Comparison of ENCODE assay signal across 8 cellular contexts in genomic region chr20:833450-834150, GRCh38. TPM values are rescaled to one million over a fixed set of nuclear protein-coding genes. Genes with fewer than 3 reads are reported as not detected.
A peak's percentile ranks its signal among the peaks of the same experiment; 100 is the strongest.
DNase-seq lines count a peak whose midpoint lies in the region; ATAC-seq and TF ChIP-seq lines count a peak whose summit lies in the region.

TSS of gene FAM110A (plus strand) at chr20:833715. CDS start at chr20:844805, 11,090 bp downstream.

- peaks cover 30% of the 10 kb centered on the region for H3K79me2 ChIP-seq in DND-41 (ENCODE audit: insufficient read depth, low read length)
- H3K79me2 ChIP-seq in KMS-11 (ENCODE audit: insufficient read depth, low read depth), result peaks cover 48% of the 10 kb centered on the region

- no peaks in the 10 kb centered on the region for H3K9me3 Mint-ChIP-seq in activated T-cell treated with anti-CD3 and anti-CD28 coated beads, Interleukin-2, amount 50 U/mL, for 4 hours

- 0 to 1% methylated on average over 50 to 64 of the region's 64 CpGs for WGBS in esophagus, 2 donors

- H3K27me3 ChIP-seq in DND-41 (ENCODE audit: insufficient read depth, low read length, poor library complexity) (no peaks in the 10 kb centered on the region), KMS-11 (ENCODE audit: insufficient read depth, low read depth) (no peaks in the 10 kb centered on the region), Peyer's patch (no peaks in the 10 kb centered on the region), esophagus (ENCODE audit: control insufficient read depth in 1 of 2, insufficient read depth in 2 of 2, low read length in 2 of 2) (no peaks in the 10 kb centered on the region), muscle layer of colon (ENCODE audit: control insufficient read depth in 1 of 2, insufficient read depth in 2 of 2, low read length in 2 of 2) (no peaks in the 10 kb centered on the region)

- TF ChIP-seq CTCF in DND-41 (IDR thresholded peaks at IDR 0.05; ENCODE audit: borderline replicate concordance, extremely low read depth, low read length, poor library complexity, severe bottlenecking), result no peak
- TF ChIP-seq CTCF in KMS-11 (conservative IDR thresholded peaks at IDR 0.05; ENCODE audit: low read depth, low read length), result no peak
- TF ChIP-seq CTCF in Peyer's patch (IDR thresholded peaks at IDR 0.05), result no peak

- H3K9me3 ChIP-seq in DND-41 (ENCODE audit: insufficient read depth, low read length, severe bottlenecking) (no peaks in the 10 kb centered on the region), Peyer's patch (no peaks in the 10 kb centered on the region), esophagus (ENCODE audit: control insufficient read depth in 2 of 2, insufficient read depth in 1 of 2, low read depth in 1 of 2, low read length in 1 of 2) (no peaks in the 10 kb centered on the region), muscle layer of colon (ENCODE audit: low read length) (no peaks in the 10 kb centered on the region)

- peak within 1 kb of the TSS; percentile 71 to 91 for H3K4me3 ChIP-seq in DND-41 (ENCODE audit: low read depth in 1 of 2, low read length in 2 of 2)
- H3K4me3 ChIP-seq in KMS-11 (IDR thresholded peaks at IDR 0.05; ENCODE audit: insufficient read depth, low read depth, low read length), result no peak within 1 kb of the TSS
- H3K4me3 ChIP-seq in Peyer's patch, result peak within 1 kb of the TSS; percentile 69 to 91 (median 84)
- peak within 1 kb of the TSS; percentile 76 to 84 for H3K4me3 ChIP-seq in esophagus (ENCODE audit: low read depth in 1 of 2, low read length in 2 of 2)
- peak within 1 kb of the TSS; percentile 66 to 70 for H3K4me3 ChIP-seq in muscle layer of colon (ENCODE audit: low read depth in 1 of 2, low read length in 2 of 2)

- H3K27me3 Mint-ChIP-seq in activated T-cell treated with anti-CD3 and anti-CD28 coated beads, Interleukin-2, amount 50 U/mL, for 4 hours (ENCODE audit: low read depth), result no peaks in the 10 kb centered on the region

- H3K4me3 Mint-ChIP-seq in activated T-cell treated with anti-CD3 and anti-CD28 coated beads, Interleukin-2, amount 50 U/mL, for 4 hours, result peak within 1 kb of the TSS; percentile 87

- H2AFZ ChIP-seq in DND-41 (ENCODE audit: low read depth, low read length), result peak within 1 kb of the TSS; percentile 95
- peak within 1 kb of the TSS; percentile 60 for H2AFZ ChIP-seq in KMS-11 (ENCODE audit: low read depth)

- H4K20me1 ChIP-seq in DND-41 (ENCODE audit: insufficient read depth, low read length) (no peaks in the 10 kb centered on the region), KMS-11 (ENCODE audit: insufficient read depth) (no peaks in the 10 kb centered on the region)

- H3K4me2 ChIP-seq in DND-41 (ENCODE audit: insufficient read depth, low read length) (peak within 1 kb of the TSS; percentile 98), KMS-11 (peak within 1 kb of the TSS; percentile 97)

- H3K36me3 Mint-ChIP-seq in activated T-cell treated with anti-CD3 and anti-CD28 coated beads, Interleukin-2, amount 50 U/mL, for 4 hours (ENCODE audit: insufficient read depth), result peaks cover 3% of the 10 kb centered on the region

- peak; percentile 97 for DNase-seq in DND-41
- peak; percentile 93 to 99 (median 97) for DNase-seq in Peyer's patch
- peak; percentile 92 for DNase-seq in activated T-cell treated with anti-CD3 and anti-CD28 coated beads, Interleukin-2, amount 50 U/mL, for 4 hours
- DNase-seq in stimulated activated CD8-positive, alpha-beta memory T cell treated with anti-CD3 and anti-CD28 coated beads, Interleukin-7, amount 100 ng/mL, for 1 hour (ENCODE audit: low read depth in 2 of 2), result peak; percentile 93 to 94

- ATAC-seq in DND-41 (ENCODE audit: insufficient read depth, low read depth) (peak; percentile 95), GM21786 (IDR thresholded peaks at IDR 0.05; ENCODE audit: unreplicated experiment) (peak; percentile 92)
- peak; percentile 93 to 94 for ATAC-seq in activated T-cell treated with anti-CD3 and anti-CD28 coated beads, Interleukin-2, amount 50 U/mL, for 4 hours

- H3K4me1 ChIP-seq in DND-41 (ENCODE audit: insufficient read depth, low read length) (peaks cover 33% of the 10 kb centered on the region), KMS-11 (ENCODE audit: low read depth, poor library complexity, severe bottlenecking) (peaks cover 80% of the 10 kb centered on the region), Peyer's patch (peaks cover 0 to 17% (median 5%) of the 10 kb centered on the region in 4 donors), esophagus (ENCODE audit: control insufficient read depth in 2 of 2, insufficient read depth in 2 of 2, low read length in 1 of 2) (peaks cover 0 to 7% of the 10 kb centered on the region in 2 donors), muscle layer of colon (ENCODE audit: insufficient read depth, low read length) (peaks cover 4% of the 10 kb centered on the region)

- TF ChIP-seq POLR2A in Peyer's patch (IDR thresholded peaks at IDR 0.05), result peak; percentile 17 to 20

- peak within 1 kb of the TSS; percentile 76 for H3K9ac ChIP-seq in DND-41 (ENCODE audit: low read depth, low read length)
- peak within 1 kb of the TSS; percentile 79 for H3K9ac ChIP-seq in KMS-11
- no peak within 1 kb of the TSS for H3K9ac ChIP-seq in muscle layer of colon (ENCODE audit: low read length)

- H3K36me3 ChIP-seq in DND-41 (ENCODE audit: insufficient read depth, low read length), result no peaks in the 10 kb centered on the region; the same call in 1 of the 2 replicates
- no peaks in the 10 kb centered on the region for H3K36me3 ChIP-seq in KMS-11 (ENCODE audit: insufficient read depth)
- no peaks in the 10 kb centered on the region for H3K36me3 ChIP-seq in Peyer's patch
- H3K36me3 ChIP-seq in esophagus (ENCODE audit: control insufficient read depth in 2 of 2, insufficient read depth in 2 of 2, low read length in 1 of 2), result no peaks in the 10 kb centered on the region
- no peaks in the 10 kb centered on the region for H3K36me3 ChIP-seq in muscle layer of colon (ENCODE audit: insufficient read depth, low read length)

- H3K27ac ChIP-seq in DND-41 (ENCODE audit: low read length) (peak within 1 kb of the TSS; percentile 87), KMS-11 (peak within 1 kb of the TSS; percentile 57), Peyer's patch (peak within 1 kb of the TSS; percentile 73 to 95 (median 87)), esophagus (ENCODE audit: low read depth in 2 of 2, low read length in 1 of 2) (peak within 1 kb of the TSS; percentile 67 to 80), muscle layer of colon (ENCODE audit: low read depth, low read length) (peak within 1 kb of the TSS; percentile 21)

- peaks cover 45% of the 10 kb centered on the region for H3K4me1 Mint-ChIP-seq in activated T-cell treated with anti-CD3 and anti-CD28 coated beads, Interleukin-2, amount 50 U/mL, for 4 hours (ENCODE audit: low read depth)

RNA-seq across cellular contexts. Expression of gene FAM110A, which starts in this region (rescaled TPM):
- total RNA-seq in Peyer's patch, result 10 to 100 TPM in 2 of 4 donors, 1 to 10 TPM in 2; 5.1 to 15.7 (median 12.7) TPM
- 1 to 10 TPM; 6.8 to 8.9 (median 7.9) TPM for total RNA-seq in activated T-cell treated with anti-CD3 and anti-CD28 coated beads, Interleukin-2, amount 50 U/mL, for 4 hours
- polyA plus RNA-seq in esophagus, result 10 to 100 TPM; 24.6 to 27.0 TPM

Comparison
In these comparisons a context has a peak if more than half of its experiments do, and no peak if none do; other contexts are left out.
1. H3K27ac ChIP-seq: peak in every context shown above with its lines; median percentile 87 in DND-41; 87 in Peyer's patch; 74 in esophagus; 57 in KMS-11; 21 in muscle layer of colon.